15 cellular contexts compared by ENCODE assay signal in the genomic region with DNA sequence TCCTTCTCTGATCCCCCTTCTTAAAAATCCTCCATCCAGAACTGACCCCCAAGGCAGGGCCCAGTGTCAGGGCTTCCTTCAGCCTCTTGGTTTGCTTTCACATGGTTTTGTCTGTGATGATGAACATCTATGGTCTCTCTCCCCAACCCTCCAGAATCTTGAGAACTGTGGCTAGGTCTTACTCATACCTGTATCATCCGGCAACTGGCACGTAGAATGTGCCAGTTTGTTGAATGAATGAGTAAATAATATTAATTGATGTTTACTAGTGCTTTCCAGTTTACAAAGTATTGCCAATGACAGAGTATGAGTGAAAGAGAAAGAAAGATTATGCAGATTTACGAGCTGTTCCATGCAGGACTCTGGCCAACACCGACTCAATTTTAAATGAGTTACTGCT.
"Had no signal": no experiment of that assay in that cellular context is flagged by ENCODE, and none has a peak within 500 bp of the region (broad histone marks: within the 10 kb centered on the region; RNA-seq: fewer than 3 reads in every experiment).

No MANE protein-coding gene starts in this region.

- H3K36me3 ChIP-seq: ascending aorta, spleen, tibial nerve, uterus had no signal

- ATAC-seq: activated CD8-positive, alpha-beta T cell treated with anti-CD3 and anti-CD28 coated beads, Interleukin-2, amount 10 ng/mL, durations not matched to agents 7 days and 5 days; left lobe of liver had no signal

- H3K27ac ChIP-seq: ascending aorta, spleen, tibial nerve, uterus had no signal

- DNase-seq: activated CD4-positive, alpha-beta T cell treated with anti-CD3 and anti-CD28 coated beads, Interleukin-2, amount 10 ng/mL, durations not matched to agents 24 days and 14 days; activated CD4-positive, CD25-positive, alpha-beta regulatory T cell; activated CD8-positive, alpha-beta T cell treated with anti-CD3 and anti-CD28 coated beads, Interleukin-2, amount 10 ng/mL, durations not matched to agents 7 days and 5 days; activated naive CD4-positive, alpha-beta T cell treated with anti-CD3 and anti-CD28 coated beads, Interleukin-2, amount 10 ng/mL, durations not matched to agents 7 days and 5 days; activated T-cell treated with anti-CD3 and anti-CD28 coated beads, Interleukin-2, amount 50 U/mL, for 24 hours; effector CD4-positive, alpha-beta T cell; head of caudate nucleus; kidney; retina; spleen; stimulated activated CD8-positive, alpha-beta memory T cell treated with anti-CD3 and anti-CD28 coated beads, Interleukin-4, amount 100 ng/mL, for 48 hours; uterus had no signal

- H3K4me1 ChIP-seq: spleen, uterus had no signal

- H3K4me3 ChIP-seq: ascending aorta, spleen, tibial nerve, uterus had no signal

- H3K9me3 ChIP-seq: ascending aorta, uterus had no signal

- H3K27me3 ChIP-seq: ascending aorta, tibial nerve, uterus had no signal
